1 cellular context compared by ENCODE assay signal in genomic region chr9:92749934-92750315, GRCh38.
TF ChIP-seq lines count a peak whose summit lies in the region.

No MANE protein-coding gene starts in this region.

TF ChIP-seq in H1, 55 proteins besides CTCF, POLR2A, EP300 and RAD21:
- TF ChIP-seq BACH1 (IDR thresholded peaks at IDR 0.05; ENCODE audit: low read length) (no peak), E2F6 (IDR thresholded peaks at IDR 0.05) (no peak), CHD1 (IDR thresholded peaks at IDR 0.05; ENCODE audit: low read depth, low read length) (no peak), CEBPB (IDR thresholded peaks at IDR 0.05; ENCODE audit: low read depth, low read length) (no peak), SP1 (IDR thresholded peaks at IDR 0.05; ENCODE audit: low read depth, low read length) (no peak), PHF8 (conservative IDR thresholded peaks at IDR 0.05; ENCODE audit: low read depth, low read length) (no peak)
